ENCODE assay signal across 10 cellular contexts in the genomic region with DNA sequence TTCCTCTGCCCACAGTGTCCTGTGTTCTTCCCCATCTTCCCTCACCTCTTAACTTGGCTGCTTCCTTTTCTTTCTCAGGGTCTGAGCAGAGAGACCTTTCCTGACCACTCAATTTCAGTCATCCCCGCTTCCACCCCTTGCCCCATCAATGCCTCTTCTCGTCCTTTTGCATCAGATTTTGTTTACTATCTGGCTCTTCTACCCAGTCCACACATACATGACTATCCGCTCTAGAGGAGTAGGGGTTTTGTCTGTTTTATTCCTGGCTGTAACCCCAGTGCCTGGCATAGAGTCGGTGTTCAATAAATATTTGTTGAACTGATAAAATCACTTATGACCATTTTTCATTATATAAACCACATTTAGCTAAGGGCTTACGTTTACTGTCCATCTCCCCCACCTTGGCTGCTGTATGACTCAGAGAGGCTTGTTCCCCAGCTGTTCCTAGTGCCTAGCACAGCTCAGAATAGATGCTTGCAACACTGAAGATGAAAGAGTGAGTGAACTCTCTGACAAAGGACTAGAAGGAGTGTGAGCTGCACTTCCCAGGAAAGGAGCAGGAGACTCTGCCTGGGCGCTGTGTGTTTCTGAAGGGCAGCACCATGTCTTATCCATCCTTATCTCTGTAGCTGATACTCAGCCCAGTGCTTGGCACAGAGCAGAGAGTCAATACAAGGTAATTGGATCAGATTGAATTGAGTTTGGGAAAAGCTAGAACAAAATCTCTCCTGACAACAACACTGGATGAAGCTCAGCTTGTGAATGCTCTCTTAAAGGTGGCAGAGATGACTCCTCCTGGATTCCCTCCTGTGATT. TPM values are rescaled to one million over a fixed set of nuclear protein-coding genes. Genes with fewer than 3 reads are reported as not detected.
DNase-seq lines count a peak whose midpoint lies in the region; ATAC-seq and TF ChIP-seq lines count a peak whose summit lies in the region.
"Had no signal": no experiment of that assay in that cellular context is flagged by ENCODE, and none has a peak within 500 bp of the region (broad histone marks: within the 10 kb centered on the region; RNA-seq: fewer than 3 reads in every experiment).

No MANE protein-coding gene starts in this region.

- H4K12ac ChIP-seq in trophoblast cell (ENCODE audit: low read depth, low read length), result no peak overlapping the region

- H3K23ac ChIP-seq in trophoblast cell (ENCODE audit: low read length), result peak overlapping the region; percentile 40

- no peak overlapping the region for H4K91ac ChIP-seq in trophoblast cell (ENCODE audit: low read depth, low read length)

- no peak overlapping the region for H2BK5ac ChIP-seq in trophoblast cell (ENCODE audit: low read depth, low read length, poor library complexity)

- H2BK120ac ChIP-seq in trophoblast cell (ENCODE audit: insufficient read depth, low read length, poor library complexity), result no peak overlapping the region

- H4K8ac ChIP-seq in trophoblast cell (ENCODE audit: low read depth, low read length), result no peak overlapping the region

- intact Hi-C loops in esophagus squamous epithelium (cut with DNase I), result no loop called here

- WGBS in trophoblast cell (ENCODE audit: extremely low coverage, insufficient coverage, insufficient read length), result no CpG with 5 or more reads among the region's 6 CpGs
- 57 to 70% methylated on average over 5 of the region's 6 CpGs for WGBS in esophagus squamous epithelium, 2 donors

- H3K27ac ChIP-seq in SJCRH30 (no peak overlapping the region), trophoblast cell (ENCODE audit: low read depth, low read length) (no peak overlapping the region), esophagus squamous epithelium (peak overlapping the region in 1 of 4 donors; percentile 39)
- H3K27ac ChIP-seq: tibial artery had no signal

- no peak overlapping the region for H2AFZ ChIP-seq in trophoblast cell (ENCODE audit: insufficient read depth, low read length, poor library complexity)

- H3K36me3 ChIP-seq in SJCRH30 (no peaks in the 10 kb centered on the region), trophoblast cell (ENCODE audit: control insufficient read depth in 1 of 2, insufficient read depth in 2 of 2, low read length in 2 of 2) (no peaks in the 10 kb centered on the region), esophagus squamous epithelium (peaks cover 0 to 11% (median 0%) of the 10 kb centered on the region in 3 donors)
- H3K36me3 ChIP-seq: tibial artery had no signal

- H3K9me3 ChIP-seq in SJCRH30 (replicated peaks) (no peaks in the 10 kb centered on the region), trophoblast cell (ENCODE audit: insufficient read depth, low read depth, low read length) (no peaks in the 10 kb centered on the region), esophagus squamous epithelium (no peaks in the 10 kb centered on the region)
- H3K9me3 ChIP-seq: tibial artery had no signal

- no peak for TF ChIP-seq CTCF in esophagus squamous epithelium (IDR thresholded peaks at IDR 0.05)

- no peak overlapping the region for H2AK5ac ChIP-seq in trophoblast cell (ENCODE audit: low read length)

- H3K4ac ChIP-seq in trophoblast cell (ENCODE audit: low read depth, low read length), result no peak overlapping the region

- H3K14ac ChIP-seq in trophoblast cell (ENCODE audit: low read length), result no peak overlapping the region

- no peak overlapping the region for H3K18ac ChIP-seq in trophoblast cell (ENCODE audit: low read length)

- H3K79me1 ChIP-seq in trophoblast cell (ENCODE audit: low read length), result no peaks in the 10 kb centered on the region

- H3K27me3 ChIP-seq in SJCRH30, result no peaks in the 10 kb centered on the region
- H3K27me3 ChIP-seq in trophoblast cell (ENCODE audit: insufficient read depth, low read length), result no peaks in the 10 kb centered on the region
- no peaks in the 10 kb centered on the region for H3K27me3 ChIP-seq in esophagus squamous epithelium
- H3K27me3 ChIP-seq: tibial artery had no signal

- H3K9ac ChIP-seq in trophoblast cell (ENCODE audit: low read length), result no peak overlapping the region

- H2BK12ac ChIP-seq in trophoblast cell (ENCODE audit: low read length), result no peak overlapping the region

- TF ChIP-seq POLR2A in esophagus squamous epithelium (IDR thresholded peaks at IDR 0.05), result no peak

- no peak overlapping the region for H3K4me2 ChIP-seq in trophoblast cell (ENCODE audit: low read length)

- no peaks in the 10 kb centered on the region for H3K79me2 ChIP-seq in trophoblast cell (ENCODE audit: control insufficient read depth, insufficient read depth, low read length, poor library complexity)

- H3K4me1 ChIP-seq in SJCRH30, result no peaks in the 10 kb centered on the region
- H3K4me1 ChIP-seq in trophoblast cell (ENCODE audit: control insufficient read depth in 1 of 2, insufficient read depth in 2 of 2, low read length in 2 of 2), result no peaks in the 10 kb centered on the region
- H3K4me1 ChIP-seq in esophagus squamous epithelium, result peaks cover 0 to 23% (median 6%) of the 10 kb centered on the region in 3 donors

- DNase-seq in H4 (ENCODE audit: low spot score), result peak; percentile 19
- peak; percentile 16 to 33 for DNase-seq in SJCRH30
- peak; percentile 76 for DNase-seq in fibroblast of peridontal ligament (ENCODE audit: extremely low read depth)
- DNase-seq in trophoblast cell, result peak in 1 of 2 donors; percentile 13
- DNase-seq in esophagus squamous epithelium (lab: John Stamatoyannopoulos, UW), result no peak
- no peak for DNase-seq in mesenteric fat pad (ENCODE audit: low spot score)
- DNase-seq: KG1; stimulated activated CD4-positive, alpha-beta T cell treated with anti-CD3 and anti-CD28 coated beads, Interleukin-2, amount 100 ng/mL, for 48 hours; tibial artery had no signal

- no peak overlapping the region for H3K4me3 ChIP-seq in SJCRH30
- H3K4me3 ChIP-seq in trophoblast cell (ENCODE audit: low read depth, low read length), result no peak overlapping the region
- no peak overlapping the region for H3K4me3 ChIP-seq in esophagus squamous epithelium
- H3K4me3 ChIP-seq: tibial artery had no signal

- no peak for ATAC-seq in HG02763 (IDR thresholded peaks at IDR 0.05; ENCODE audit: unreplicated experiment)

RNA-seq across cellular contexts. Expression of gene ARID5B, which starts 21.9 kb away (rescaled TPM):
- total RNA-seq in H4 (2014; rRNA removed; shearing (Covaris generic)), result 11.6 and 15.7 TPM in 2 replicates
- total RNA-seq in SJCRH30 (2014; rRNA removed; shearing (Covaris generic)), result 10.3 and 10.5 TPM in 2 replicates
- 33.3 and 34.0 TPM in 2 replicates for polyA plus RNA-seq in trophoblast cell (2013)
- total RNA-seq in esophagus squamous epithelium (10 to 100 TPM; 18.0 to 38.1 (median 30.2) TPM), mesenteric fat pad (126 TPM)

Comparison
In these comparisons a context has a peak if more than half of its experiments do, and no peak if none do; other contexts are left out.
1. DNase-seq: peak in H4 (single experiment), SJCRH30 (2 of 2) and fibroblast of peridontal ligament (single experiment); none in esophagus squamous epithelium (single experiment) and mesenteric fat pad (single experiment).